ENCODE assay signal across 9 cellular contexts in genomic region chr1:206967096-206967851, GRCh38. TPM values are rescaled to one million over a fixed set of nuclear protein-coding genes. Genes with fewer than 3 reads are reported as not detected.
DNase-seq lines count a peak whose midpoint lies in the region; ATAC-seq, FAIRE-seq and TF ChIP-seq lines count a peak whose summit lies in the region.
"Had no signal": no experiment of that assay in that cellular context is flagged by ENCODE, and none has a peak within 500 bp of the region (broad histone marks: within the 10 kb centered on the region; RNA-seq: fewer than 3 reads in every experiment).

No MANE protein-coding gene starts in this region.

- H3K4me3 ChIP-seq in HEK293 (ENCODE audit: low read depth, low read length): no peak overlapping the region
- no peak overlapping the region for H3K4me3 ChIP-seq in mucosa of descending colon

- POLR2A ChIA-PET in HEK293 (lab: Yijun Ruan, JAX): no interaction called here

- TF ChIP-seq CTCF in HEK293 (tag by site-specific recombination; IDR thresholded peaks at IDR 0.05) (no peak), mucosa of descending colon (IDR thresholded peaks at IDR 0.05) (no peak)

- no peak overlapping the region for H3K27ac ChIP-seq in HEK293 (ENCODE audit: extremely low read depth, low read depth, low read length)

- H3K36me3 ChIP-seq in HEK293 (ENCODE audit: control insufficient read depth in 2 of 2, insufficient read depth in 1 of 2, low read length in 2 of 2): no peaks in the 10 kb centered on the region
- no peaks in the 10 kb centered on the region for H3K36me3 ChIP-seq in mucosa of descending colon (ENCODE audit: low read depth)

- intact Hi-C loops in mucosa of descending colon (cut with DNase I, micrococcal nuclease): no loop called here

- no peak for DNase-seq in GM12892 (ENCODE audit: insufficient read length)
- DNase-seq in SKM-1 treated with dmso at 0.1 percent for 144 hours (lab: John Stamatoyannopoulos, UW; ENCODE audit: unreplicated experiment): peak; percentile 99
- DNase-seq in mucosa of descending colon: no peak
- no peak for DNase-seq in NCI-H2107 treated with DMSO at 0.1 percent for 48 hours (lab: John Stamatoyannopoulos, UW; ENCODE audit: unreplicated experiment)
- DNase-seq in NCI-H82 (lab: John Stamatoyannopoulos, UW): no peak
- no peak for DNase-seq in KG1 (lab: John Stamatoyannopoulos, UW)

- ATAC-seq in mucosa of descending colon (peak; percentile 36), HG02970 (IDR thresholded peaks at IDR 0.05; ENCODE audit: low FRiP score, unreplicated experiment) (no peak)

- no peaks in the 10 kb centered on the region for H3K9me3 ChIP-seq in HEK293 (ENCODE audit: control insufficient read depth, insufficient read depth, low read depth, low read length)
- no peaks in the 10 kb centered on the region for H3K9me3 ChIP-seq in mucosa of descending colon

- no peaks in the 10 kb centered on the region for H3K4me1 ChIP-seq in HEK293 (ENCODE audit: control insufficient read depth, insufficient read depth, low read length)
- H3K4me1 ChIP-seq in mucosa of descending colon (ENCODE audit: low read depth): peaks cover 62% of the 10 kb centered on the region

- no peak for TF ChIP-seq POLR2A in GM12892 (IDR thresholded peaks at IDR 0.05; ENCODE audit: low read depth, low read length)

- peak; percentile 86 for FAIRE-seq in GM12892 (lab: Jason Lieb, UNC)

- CTCF ChIA-PET in HEK293 (lab: Yijun Ruan, JAX): interaction anchor here (0.5 to 1.6 kb wide), 3 partner anchors 15 to 76 kb away, joined by 4 to 8 read pairs (median 4); no protein-coding TSS in a partner anchor

TF ChIP-seq in HEK293, 187 proteins besides CTCF, POLR2A, EP300 and RAD21:
- TF ChIP-seq ZBTB20 (tag by site-specific recombination; IDR thresholded peaks at IDR 0.05) (no peak), PRDM10 (tag by site-specific recombination; IDR thresholded peaks at IDR 0.05) (peak; percentile 46; the same call in 1 of the 2 replicates)
TF ChIP-seq in HEK293: peak in this region for 1.

RNA-seq across cellular contexts. Expression of gene FCAMR, which starts 3.0 kb away (rescaled TPM):
- not detected for polyA plus RNA-seq in GM12892 (2012; ENCODE audit: missing spikeins)
- under 1 TPM; 0.41 to 0.98 (median 0.84) TPM for total RNA-seq in mucosa of descending colon
- total RNA-seq: lung microvascular endothelial cell had no signal

RNA-seq across cellular contexts. Expression of gene PIGR, which starts 21.0 kb away (rescaled TPM):
- 55.2 TPM for polyA plus RNA-seq in GM12892 (2012; ENCODE audit: missing spikeins)
- over 10,000 TPM in 1 of 3 donors, 1,000 to 10,000 TPM in 2; 4,355 to 12,072 (median 9,452) TPM for total RNA-seq in mucosa of descending colon
- total RNA-seq: lung microvascular endothelial cell had no signal

RNA-seq across cellular contexts. Expression of gene FCMR, which starts 45.5 kb away (rescaled TPM):
- 110 TPM for polyA plus RNA-seq in GM12892 (2012; ENCODE audit: missing spikeins)
- total RNA-seq in mucosa of descending colon: 1 to 10 TPM; 1.6 to 5.6 (median 4.6) TPM
- total RNA-seq: lung microvascular endothelial cell had no signal
